In the genomic region with DNA sequence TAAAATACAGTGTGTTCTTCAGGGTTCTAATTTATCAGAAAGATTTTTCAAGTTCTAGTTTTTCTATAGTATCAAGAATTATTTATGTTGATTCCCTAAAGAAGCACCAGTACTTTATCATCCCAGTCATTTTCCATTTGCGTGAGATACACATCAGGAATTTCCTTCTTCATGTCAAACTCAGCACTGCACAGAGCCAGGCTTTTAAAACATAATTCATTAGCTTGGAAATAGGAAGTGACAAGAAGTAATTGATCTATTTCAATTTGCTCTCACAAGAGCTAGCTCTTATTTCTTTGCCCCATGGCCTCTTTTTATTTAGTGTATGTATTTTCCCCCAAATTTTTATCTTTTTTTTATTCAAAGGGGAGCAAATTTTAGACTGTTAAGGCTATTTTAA, we compare ENCODE assay signal across 29 cellular contexts. TPM values are rescaled to one million over a fixed set of nuclear protein-coding genes. Genes with fewer than 3 reads are reported as not detected.
"Had no signal": no experiment of that assay in that cellular context is flagged by ENCODE, and none has a peak within 500 bp of the region (broad histone marks: within the 10 kb centered on the region; RNA-seq: fewer than 3 reads in every experiment).

No MANE protein-coding gene starts in this region.

- H3K27ac Mint-ChIP-seq: activated CD4-positive, alpha-beta memory T cell treated with anti-CD3 and anti-CD28 coated beads for 36 hours; activated CD4-positive, alpha-beta T cell treated with anti-CD3 and anti-CD28 coated beads, Interleukin-2, amount 10 ng/mL, durations not matched to agents 7 days and 5 days; activated naive CD4-positive, alpha-beta T cell treated with anti-CD3 and anti-CD28 coated beads for 36 hours; activated naive CD8-positive, alpha-beta T cell; activated T-helper 17 cell treated with anti-CD3 and anti-CD28 coated beads, Interleukin-2, amount 50 U/mL, for 72 hours; T-cell had no signal

- H3K9me3 Mint-ChIP-seq: activated CD4-positive, alpha-beta memory T cell treated with anti-CD3 and anti-CD28 coated beads for 36 hours; activated CD4-positive, alpha-beta T cell treated with anti-CD3 and anti-CD28 coated beads, Interleukin-2, amount 10 ng/mL, durations not matched to agents 7 days and 5 days; activated naive CD4-positive, alpha-beta T cell treated with anti-CD3 and anti-CD28 coated beads for 36 hours; activated T-helper 17 cell treated with anti-CD3 and anti-CD28 coated beads, Interleukin-2, amount 50 U/mL, for 72 hours; T-cell had no signal

- H3K9me3 ChIP-seq: Peyer's patch, SJSA1 had no signal

- H3K27me3 ChIP-seq: brain microvascular endothelial cell, cardiac muscle cell, Peyer's patch, SJSA1 had no signal

- DNase-seq: activated CD4-positive, alpha-beta memory T cell treated with anti-CD3 and anti-CD28 coated beads for 36 hours; activated CD4-positive, alpha-beta T cell treated with anti-CD3 and anti-CD28 coated beads, Interleukin-2, amount 10 ng/mL, durations not matched to agents 7 days and 5 days; activated CD4-positive, CD25-positive, alpha-beta regulatory T cell; activated CD8-positive, alpha-beta memory T cell treated with anti-CD3 and anti-CD28 coated beads for 24 hours; activated gamma-delta T cell; activated naive CD4-positive, alpha-beta T cell treated with anti-CD3 and anti-CD28 coated beads for 36 hours; activated T-cell treated with anti-CD3 and anti-CD28 coated beads, Interleukin-2, amount 50 U/mL, for 48 hours; brain microvascular endothelial cell; Karpas-422; NCI-H1105 treated with DMSO at 0.1 percent for 48 hours; NCI-H1436 treated with DMSO at 0.1 percent for 48 hours; NCI-H187; NCI-H2081; NCI-H2171; NCI-H446 treated with DMSO at 0.1 percent for 48 hours; NCI-H526; NCI-H774; NK-92 treated with Interleukin-12 subunit alpha and Interleukin-12 subunit beta, amount 100 ng/mL, for 24 hours; Peyer's patch; Right ventricle myocardium superior; T-cell; T-helper 2 cell; T1000 had no signal

- H3K4me3 ChIP-seq: cardiac muscle cell, Peyer's patch, SJSA1 had no signal

- H3K4me3 Mint-ChIP-seq: activated CD4-positive, alpha-beta memory T cell treated with anti-CD3 and anti-CD28 coated beads for 36 hours; activated CD4-positive, alpha-beta T cell treated with anti-CD3 and anti-CD28 coated beads, Interleukin-2, amount 10 ng/mL, durations not matched to agents 7 days and 5 days; activated naive CD4-positive, alpha-beta T cell treated with anti-CD3 and anti-CD28 coated beads for 36 hours; activated naive CD8-positive, alpha-beta T cell; activated T-helper 17 cell treated with anti-CD3 and anti-CD28 coated beads, Interleukin-2, amount 50 U/mL, for 72 hours; T-cell had no signal

- H3K4me1 ChIP-seq: Peyer's patch, SJSA1 had no signal

- H3K4me1 Mint-ChIP-seq: activated CD4-positive, alpha-beta T cell treated with anti-CD3 and anti-CD28 coated beads, Interleukin-2, amount 10 ng/mL, durations not matched to agents 7 days and 5 days; activated T-helper 17 cell treated with anti-CD3 and anti-CD28 coated beads, Interleukin-2, amount 50 U/mL, for 72 hours; T-cell had no signal

- H3K36me3 ChIP-seq: brain microvascular endothelial cell, cardiac muscle cell, Peyer's patch, SJSA1 had no signal

- H3K27ac ChIP-seq: brain microvascular endothelial cell, cardiac muscle cell, Peyer's patch, RWPE1, SJSA1 had no signal

- H3K36me3 Mint-ChIP-seq: activated CD4-positive, alpha-beta memory T cell treated with anti-CD3 and anti-CD28 coated beads for 36 hours; T-cell had no signal

- ATAC-seq: activated T-helper 17 cell treated with anti-CD3 and anti-CD28 coated beads, Interleukin-2, amount 50 U/mL, for 72 hours; T-cell had no signal

RNA-seq across cellular contexts. Expression of a gene that starts 13.0 kb away (rescaled TPM):
- total RNA-seq: activated CD4-positive, alpha-beta memory T cell treated with anti-CD3 and anti-CD28 coated beads for 36 hours; activated CD4-positive, alpha-beta T cell treated with anti-CD3 and anti-CD28 coated beads, Interleukin-2, amount 10 ng/mL, durations not matched to agents 7 days and 5 days; activated naive CD4-positive, alpha-beta T cell treated with anti-CD3 and anti-CD28 coated beads for 36 hours; activated T-helper 17 cell treated with anti-CD3 and anti-CD28 coated beads, Interleukin-2, amount 50 U/mL, for 72 hours; Peyer's patch; Right ventricle myocardium superior; SJSA1 had no signal
- polyA plus RNA-seq: cardiac muscle cell had no signal

RNA-seq across cellular contexts. Expression of a gene that starts 19.9 kb away (rescaled TPM):
- total RNA-seq: activated CD4-positive, alpha-beta memory T cell treated with anti-CD3 and anti-CD28 coated beads for 36 hours; activated CD4-positive, alpha-beta T cell treated with anti-CD3 and anti-CD28 coated beads, Interleukin-2, amount 10 ng/mL, durations not matched to agents 7 days and 5 days; activated naive CD4-positive, alpha-beta T cell treated with anti-CD3 and anti-CD28 coated beads for 36 hours; activated T-helper 17 cell treated with anti-CD3 and anti-CD28 coated beads, Interleukin-2, amount 50 U/mL, for 72 hours; astrocyte; cardiac muscle cell; Peyer's patch; Right ventricle myocardium superior; SJSA1; T-cell had no signal
- polyA plus RNA-seq: cardiac muscle cell had no signal
